23 cellular contexts compared by ENCODE assay signal in the genomic region with DNA sequence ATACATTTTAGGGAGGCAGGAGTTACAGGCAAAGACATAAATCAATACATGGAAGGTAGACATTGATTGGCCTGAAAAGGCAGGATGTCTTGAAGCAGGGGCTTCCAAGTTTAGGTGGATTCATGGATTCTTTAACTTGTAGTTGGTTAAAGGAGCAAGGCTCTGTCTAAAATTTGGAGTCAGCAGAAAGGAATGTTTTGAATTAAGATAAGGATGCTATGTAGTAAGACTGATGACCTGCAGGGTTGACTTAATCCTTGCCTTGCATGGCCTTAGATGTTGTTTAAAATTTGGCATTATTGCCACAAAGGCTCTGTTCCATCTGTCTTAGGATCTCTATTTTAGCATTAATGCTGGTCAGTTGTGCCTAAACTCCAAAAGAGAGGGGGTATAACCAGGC.
A peak's percentile ranks its signal among the peaks of the same experiment; 100 is the strongest.
DNase-seq lines count a peak whose midpoint lies in the region; ATAC-seq, FAIRE-seq and TF ChIP-seq lines count a peak whose summit lies in the region.
"Had no signal": no experiment of that assay in that cellular context is flagged by ENCODE, and none has a peak within 500 bp of the region (broad histone marks: within the 10 kb centered on the region; RNA-seq: fewer than 3 reads in every experiment).

No MANE protein-coding gene starts in this region.

- no peak overlapping the region for H3K27ac Mint-ChIP-seq in astrocyte (ENCODE audit: unreplicated experiment)
- H3K27ac Mint-ChIP-seq: GM23338, H9 had no signal

- peaks cover 6% of the 10 kb centered on the region for H3K27me3 ChIP-seq in astrocyte (ENCODE audit: insufficient read depth, low read length)
- no peaks in the 10 kb centered on the region for H3K27me3 ChIP-seq in breast epithelium
- H3K27me3 ChIP-seq in neuronal stem cell (ENCODE audit: control insufficient read depth in 3 of 3, insufficient read depth in 3 of 3, low read depth in 1 of 3, low read length in 3 of 3): peaks cover 0 to 14% (median 0%) of the 10 kb centered on the region in 3 experiments

- no peak overlapping the region for H2BK15ac ChIP-seq in neuronal stem cell (ENCODE audit: low read length)

- H4K20me1 ChIP-seq in astrocyte (ENCODE audit: insufficient read depth, low read length): no peaks in the 10 kb centered on the region

- no peaks in the 10 kb centered on the region for H3K9me3 ChIP-seq in astrocyte (ENCODE audit: insufficient read depth, low read depth, low read length)
- no peaks in the 10 kb centered on the region for H3K9me3 ChIP-seq in breast epithelium
- H3K9me3 ChIP-seq in neuronal stem cell (replicated peaks in 1 of 2; ENCODE audit: control insufficient read depth in 2 of 2, insufficient read depth in 1 of 2, low read depth in 1 of 2, low read length in 2 of 2): no peaks in the 10 kb centered on the region

- H3K36me3 ChIP-seq in astrocyte (ENCODE audit: insufficient read depth, low read length) (no peaks in the 10 kb centered on the region), breast epithelium (no peaks in the 10 kb centered on the region), neuronal stem cell (replicated peaks in 1 of 2; ENCODE audit: control insufficient read depth in 2 of 2, insufficient read depth in 2 of 2, low read length in 2 of 2) (no peaks in the 10 kb centered on the region)

- no peak overlapping the region for H3K14ac ChIP-seq in neuronal stem cell (ENCODE audit: low read length)

- H3K4ac ChIP-seq in neuronal stem cell (ENCODE audit: low read length): no peak overlapping the region

- H3K9ac ChIP-seq in astrocyte (ENCODE audit: low read length) (no peak overlapping the region), neuronal stem cell (ENCODE audit: low read depth, low read length, poor library complexity) (no peak overlapping the region)

- no peak overlapping the region for H4K91ac ChIP-seq in neuronal stem cell (ENCODE audit: low read depth, low read length, poor library complexity)

- no peaks in the 10 kb centered on the region for H3K79me2 ChIP-seq in astrocyte (ENCODE audit: insufficient read depth, low read length)

- intact Hi-C loops in breast epithelium (cut with DNase I; ENCODE audit: low total_unique reads): no loop called here

- H3K4me1 Mint-ChIP-seq in astrocyte (ENCODE audit: low read depth, unreplicated experiment): peaks cover 6% of the 10 kb centered on the region

- no peak overlapping the region for H3K4me3 Mint-ChIP-seq in astrocyte (ENCODE audit: unreplicated experiment)
- H3K4me3 Mint-ChIP-seq: GM23338, H9 had no signal

- no peak overlapping the region for H2BK5ac ChIP-seq in neuronal stem cell (ENCODE audit: low read length)

- no peaks in the 10 kb centered on the region for H3K9me3 Mint-ChIP-seq in astrocyte (ENCODE audit: unreplicated experiment)
- H3K9me3 Mint-ChIP-seq: GM23338, H9 had no signal

- H2AK5ac ChIP-seq in neuronal stem cell (ENCODE audit: low read depth, low read length): no peak overlapping the region

- H2AFZ ChIP-seq in astrocyte (ENCODE audit: low read depth, low read length) (no peak overlapping the region), neuronal stem cell (ENCODE audit: low read length) (no peak overlapping the region)
- H2AFZ ChIP-seq: GM23338 had no signal

- H3K27me3 Mint-ChIP-seq in astrocyte (ENCODE audit: low read depth, unreplicated experiment): peaks cover 51% of the 10 kb centered on the region

- H3K4me1 ChIP-seq in astrocyte (ENCODE audit: insufficient read depth, low read length) (no peaks in the 10 kb centered on the region), breast epithelium (no peaks in the 10 kb centered on the region), neuronal stem cell (ENCODE audit: control insufficient read depth in 2 of 2, insufficient read depth in 1 of 2, low read depth in 1 of 2, low read length in 2 of 2) (peaks cover 0 to 1% of the 10 kb centered on the region in 2 donors)

- H3K4me3 ChIP-seq in astrocyte (ENCODE audit: insufficient read depth, low read depth, low read length) (no peak overlapping the region), fibroblast of the aortic adventitia (ENCODE audit: low read depth, low read length) (no peak overlapping the region), breast epithelium (no peak overlapping the region), neuronal stem cell (ENCODE audit: low read length in 2 of 2) (no peak overlapping the region)
- H3K4me3 ChIP-seq: GM23338, SK-N-MC had no signal

- DNase-seq in Daoy (ENCODE audit: low read depth) (peak; percentile 17), astrocyte (ENCODE audit: low read depth) (peak; percentile 61), fibroblast of the aortic adventitia (ENCODE audit: low read depth) (peak; percentile 64), omental fat pad (ENCODE audit: low spot score) (no peak), breast epithelium (ENCODE audit: low spot score in 2 of 2) (no peak), NCI-H2107 treated with DMSO at 0.1 percent for 48 hours (lab: John Stamatoyannopoulos, UW; ENCODE audit: unreplicated experiment) (no peak), neuronal stem cell (ENCODE audit: low spot score) (no peak)
- DNase-seq: 8988T, Calu3, DMS79 treated with DMSO at 0.1 percent for 48 hours, H9, IMR-90, KG1, MM.1S, NCI-H1417, NCI-H1694, NCI-H2029 treated with DMSO at 0.1 percent for 48 hours, NCI-H2227 treated with DMSO at 0.1 percent for 48 hours, NCI-H526 treated with DMSO at 0.1 percent for 48 hours, SIG-M5 had no signal

- no peaks in the 10 kb centered on the region for H3K79me1 ChIP-seq in neuronal stem cell (ENCODE audit: low read depth, low read length)

- peak; percentile 71 for ATAC-seq in omental fat pad (ENCODE audit: low FRiP score)
- ATAC-seq: GM23338, Panc1 had no signal

- H3K27ac ChIP-seq in astrocyte (ENCODE audit: low read depth, low read length): no peak overlapping the region
- no peak overlapping the region for H3K27ac ChIP-seq in breast epithelium
- H3K27ac ChIP-seq in neuronal stem cell (replicated peaks; ENCODE audit: low read length): no peak overlapping the region
- H3K27ac ChIP-seq: SK-N-MC had no signal

- no peak overlapping the region for H2BK120ac ChIP-seq in neuronal stem cell (ENCODE audit: low read depth, low read length)

- no peak overlapping the region for H3K18ac ChIP-seq in neuronal stem cell (ENCODE audit: low read length)

- no peak for TF ChIP-seq CTCF in astrocyte (IDR thresholded peaks at IDR 0.05; ENCODE audit: insufficient read depth, low read depth, low read length)
- TF ChIP-seq CTCF in fibroblast of the aortic adventitia (IDR thresholded peaks at IDR 0.05; ENCODE audit: insufficient read depth, low read length): no peak
- TF ChIP-seq CTCF in omental fat pad (IDR thresholded peaks at IDR 0.05): no peak
- TF ChIP-seq CTCF in breast epithelium (IDR thresholded peaks at IDR 0.05): no peak

- peaks cover 3% of the 10 kb centered on the region for H3K36me3 Mint-ChIP-seq in astrocyte (ENCODE audit: low read depth, unreplicated experiment)

- no peak overlapping the region for H3K23ac ChIP-seq in neuronal stem cell (ENCODE audit: low read depth, low read length, poor library complexity)

- H3K4me2 ChIP-seq in astrocyte (ENCODE audit: low read length) (peak overlapping the region; percentile 29), neuronal stem cell (ENCODE audit: insufficient read depth, low read length, poor library complexity, severe bottlenecking) (no peak overlapping the region)
- H3K4me2 ChIP-seq: GM23338 had no signal

- no peak for FAIRE-seq in astrocyte (lab: Jason Lieb, UNC)

- H2BK12ac ChIP-seq in neuronal stem cell (ENCODE audit: low read length): no peak overlapping the region

- H4K8ac ChIP-seq in neuronal stem cell (ENCODE audit: low read depth, low read length): no peak overlapping the region

- no peak for TF ChIP-seq POLR2A in breast epithelium (IDR thresholded peaks at IDR 0.05)

Comparison
In these comparisons a context has a peak if more than half of its experiments do, and no peak if none do; other contexts are left out.
1. DNase-seq: peak in Daoy (single experiment), astrocyte (single experiment) and fibroblast of the aortic adventitia (single experiment); none in omental fat pad (single experiment), breast epithelium (0 of 2), NCI-H2107 treated with DMSO at 0.1 percent for 48 hours (single experiment) and neuronal stem cell (single experiment).